Comparison of ENCODE assay signal across 17 cellular contexts in genomic region chr11:66915866-66916265, GRCh38. TPM values are rescaled to one million over a fixed set of nuclear protein-coding genes. Genes with fewer than 3 reads are reported as not detected.
DNase-seq lines count a peak whose midpoint lies in the region; ATAC-seq and TF ChIP-seq lines count a peak whose summit lies in the region.
"Had no signal": no experiment of that assay in that cellular context is flagged by ENCODE, and none has a peak within 500 bp of the region (broad histone marks: within the 10 kb centered on the region; RNA-seq: fewer than 3 reads in every experiment).

No MANE protein-coding gene starts in this region.

- H4K91ac ChIP-seq in mesenchymal stem cell (ENCODE audit: low read length): no peak overlapping the region

- DNase-seq in RWPE1 (ENCODE audit: low spot score): no peak
- no peak for DNase-seq in mesenchymal stem cell
- DNase-seq in substantia nigra (lab: John Stamatoyannopoulos, UW): peak in 5 of 49 donors; percentile 21 to 36 (median 28)
- DNase-seq in effector CD4-positive, alpha-beta T cell: no peak
- DNase-seq: activated effector memory CD4-positive, alpha-beta T cell treated with Interleukin-2 at 50 U/mL for 16 hours; heart left ventricle; NCI-H1105; NCI-H2081 treated with DMSO at 0.1 percent for 48 hours; NCI-H510A; stimulated activated CD4-positive, alpha-beta T cell treated with anti-CD3 and anti-CD28 coated beads, Interleukin-12 subunit alpha, Interleukin-12 subunit beta, amount 100 ng/mL, for 4 hours; SW 1271; thyroid gland had no signal

- no peak overlapping the region for H4K8ac ChIP-seq in mesenchymal stem cell (ENCODE audit: low read length)

- H3K79me1 ChIP-seq in mesenchymal stem cell (replicated peaks; ENCODE audit: low read length, poor library complexity, severe bottlenecking): peaks cover 14% of the 10 kb centered on the region

- H2BK5ac ChIP-seq in mesenchymal stem cell (ENCODE audit: low read depth, low read length, poor library complexity, severe bottlenecking): no peak overlapping the region

- H3K18ac ChIP-seq in mesenchymal stem cell (ENCODE audit: low read depth in 1 of 2, low read length in 2 of 2): no peak overlapping the region

- H2AFZ ChIP-seq in mesenchymal stem cell (ENCODE audit: low read depth, low read length): no peak overlapping the region

- H2AK5ac ChIP-seq in mesenchymal stem cell (ENCODE audit: low read length, severe bottlenecking): peak overlapping the region; percentile 94

- no peaks in the 10 kb centered on the region for H3K36me3 ChIP-seq in mesenchymal stem cell (ENCODE audit: control insufficient read depth in 1 of 2, insufficient read depth in 2 of 2, low read depth in 1 of 2, low read length in 2 of 2)
- H3K36me3 ChIP-seq: heart left ventricle, thyroid gland had no signal

- no peak overlapping the region for H3K4ac ChIP-seq in mesenchymal stem cell (ENCODE audit: low read depth in 1 of 2, low read length in 2 of 2)

- no peak for TF ChIP-seq CTCF in RWPE1 (conservative IDR thresholded peaks at IDR 0.05; ENCODE audit: low read depth)

- 89% methylated on average over 7 of the region's 7 CpGs for WGBS in mesenchymal stem cell

- no peak overlapping the region for H3K9ac ChIP-seq in mesenchymal stem cell (ENCODE audit: low read length)

- POLR2A ChIA-PET in RWPE1 (lab: Yijun Ruan, JAX; ENCODE audit: low non-redundant PET): no interaction called here

- H3K14ac ChIP-seq in mesenchymal stem cell (ENCODE audit: low read length in 2 of 2): no peak overlapping the region

- H2BK120ac ChIP-seq in mesenchymal stem cell (ENCODE audit: low read depth, low read length): no peak overlapping the region

- no peaks in the 10 kb centered on the region for H3K27me3 ChIP-seq in mesenchymal stem cell (ENCODE audit: control insufficient read depth in 1 of 2, insufficient read depth in 1 of 2, low read length in 2 of 2)
- H3K27me3 ChIP-seq: heart left ventricle, thyroid gland had no signal

- no peaks in the 10 kb centered on the region for H3K9me3 ChIP-seq in mesenchymal stem cell (ENCODE audit: control insufficient read depth, low read length)
- H3K9me3 ChIP-seq: heart left ventricle, thyroid gland had no signal

- H3K23ac ChIP-seq in mesenchymal stem cell (ENCODE audit: low read length in 2 of 2): no peak overlapping the region

- no peak overlapping the region for H3K4me3 ChIP-seq in mesenchymal stem cell (ENCODE audit: insufficient read depth in 1 of 2, low read depth in 1 of 2, low read length in 2 of 2)
- H3K4me3 ChIP-seq: heart left ventricle, thyroid gland had no signal

- no peak overlapping the region for H2BK15ac ChIP-seq in mesenchymal stem cell (ENCODE audit: low read depth, poor library complexity, severe bottlenecking)

- ATAC-seq in HG03175 (IDR thresholded peaks at IDR 0.05; ENCODE audit: unreplicated experiment) (no peak), GM19467 (IDR thresholded peaks at IDR 0.05; ENCODE audit: unreplicated experiment) (no peak)

- CTCF ChIA-PET in RWPE1 (lab: Yijun Ruan, JAX): interaction anchor here (1.0 to 1.1 kb wide), 2 partner anchors 20 to 36 kb away, joined by 4 read pairs; no protein-coding TSS in a partner anchor

- H3K4me1 ChIP-seq in mesenchymal stem cell (ENCODE audit: control insufficient read depth, insufficient read depth, low read depth, low read length): peaks cover 20% of the 10 kb centered on the region
- H3K4me1 ChIP-seq: thyroid gland had no signal

- no peak overlapping the region for H3K4me2 ChIP-seq in mesenchymal stem cell (ENCODE audit: low read length, poor library complexity, severe bottlenecking)

- H3K27ac ChIP-seq in RWPE1 (peak overlapping the region; percentile 18), cingulate gyrus (ENCODE audit: low read depth, low read length) (peak overlapping the region; percentile 91), mesenchymal stem cell (ENCODE audit: low read length, poor library complexity, severe bottlenecking) (peak overlapping the region; percentile 65), substantia nigra (ENCODE audit: low read depth, low read length, poor library complexity, severe bottlenecking) (peak overlapping the region; percentile 85)
- H3K27ac ChIP-seq: heart left ventricle, thyroid gland had no signal

- no peak overlapping the region for H2BK12ac ChIP-seq in mesenchymal stem cell (ENCODE audit: low read length in 2 of 2)

RNA-seq across cellular contexts. Expression of gene PC, which starts 42.3 kb away (rescaled TPM):
- 4.4 TPM for polyA plus RNA-seq in mesenchymal stem cell (2013, experiment 1 of 2)
- 4.5 TPM for polyA plus RNA-seq in mesenchymal stem cell (2013, experiment 2 of 2)

RNA-seq across cellular contexts. Expression of gene LRFN4, which starts 59.0 kb away (rescaled TPM):
- 16.0 TPM for polyA plus RNA-seq in mesenchymal stem cell (2013, experiment 1 of 2)
- polyA plus RNA-seq in mesenchymal stem cell (2013, experiment 2 of 2): 15.3 TPM

RNA-seq across cellular contexts. Expression of gene C11orf86, which starts 59.2 kb away (rescaled TPM):
- not detected for polyA plus RNA-seq in mesenchymal stem cell (2013, experiment 1 of 2)
- not detected for polyA plus RNA-seq in mesenchymal stem cell (2013, experiment 2 of 2)
- polyA plus RNA-seq: fibroblast of lung, heart left ventricle, neural cell had no signal

Comparison
In these comparisons a context has a peak if more than half of its experiments do, and no peak if none do; other contexts are left out.
1. H3K27ac ChIP-seq: peak in every context shown above with its lines; median percentile 91 in cingulate gyrus; 85 in substantia nigra; 65 in mesenchymal stem cell; 18 in RWPE1.